8 cellular contexts compared by ENCODE assay signal in genomic region chr3:58177747-58178527, GRCh38. TPM values are rescaled to one million over a fixed set of nuclear protein-coding genes. Genes with fewer than 3 reads are reported as not detected.
A peak's percentile ranks its signal among the peaks of the same experiment; 100 is the strongest.
DNase-seq lines count a peak whose midpoint lies in the region; ATAC-seq, FAIRE-seq and TF ChIP-seq lines count a peak whose summit lies in the region.

No MANE protein-coding gene starts in this region.

- peak overlapping the region; percentile 56 for H3K9ac ChIP-seq in mucosa of stomach (ENCODE audit: low read length)

- peak; percentile 27 to 70 for ATAC-seq in A549
- ATAC-seq in HG03135 (IDR thresholded peaks at IDR 0.05; ENCODE audit: unreplicated experiment) = peak; percentile 86

- H3K4me3 ChIP-seq in A549 (no peak overlapping the region), mucosa of stomach (ENCODE audit: low read length) (peak overlapping the region; percentile 14)

- H3K4me2 ChIP-seq in A549 = peak overlapping the region; percentile 59

- H3K4me1 ChIP-seq in A549 = peaks cover 75% of the 10 kb centered on the region
- peaks cover 66% of the 10 kb centered on the region for H3K4me1 ChIP-seq in mucosa of stomach (ENCODE audit: control insufficient read depth, insufficient read depth, low read length)

- DNase-seq in A549 (ENCODE audit: low read depth in 1 of 2, low spot score in 1 of 2) (peak; percentile 69 to 80), GM18507 (ENCODE audit: extremely low spot score, insufficient read length, low read depth) (peak; percentile 77), NOMO-1 (lab: John Stamatoyannopoulos, UW; ENCODE audit: unreplicated experiment in 2 of 2) (peak; percentile 68 to 69), activated T-cell treated with anti-CD3 and anti-CD28 coated beads for 24 hours (ENCODE audit: low read depth) (peak; percentile 80), erythroblast (lab: John Stamatoyannopoulos, UW) (peak; percentile 83 to 89)
- peak; percentile 99 for DNase-seq in stimulated activated CD8-positive, alpha-beta memory T cell treated with anti-CD3 and anti-CD28 coated beads, Interleukin-4, amount 100 ng/mL, for 48 hours

- TF ChIP-seq EP300 in A549 (IDR thresholded peaks at IDR 0.05) = no peak

- H3K36me3 ChIP-seq in mucosa of stomach (ENCODE audit: control insufficient read depth, insufficient read depth, low read length) = no peaks in the 10 kb centered on the region

- peak; percentile 75 for TF ChIP-seq CTCF in A549 (IDR thresholded peaks at IDR 0.05)

- peak; percentile 57 to 62 for TF ChIP-seq RAD21 in A549 (conservative IDR thresholded peaks at IDR 0.05 in 1 of 2, IDR thresholded peaks at IDR 0.05 in 1 of 2)

- no peak for FAIRE-seq in A549 (lab: Jason Lieb, UNC)
- FAIRE-seq in GM18507 (lab: Jason Lieb, UNC) = peak; percentile 84

- POLR2A ChIA-PET in A549 (lab: Yijun Ruan, JAX) = no interaction called here

- 35% methylated on average over 23 of the region's 46 CpGs for WGBS in A549 (ENCODE audit: missing lambda C conversion rate)

- peaks cover 3% of the 10 kb centered on the region for H3K27me3 ChIP-seq in mucosa of stomach (ENCODE audit: control insufficient read depth, insufficient read depth, low read length)

- CTCF ChIA-PET in A549 (lab: Yijun Ruan, JAX) = interaction anchor here (0.5 to 6.4 kb wide), 31 partner anchors 8 to 888 kb away, joined by 3 to 49 read pairs (median 3); partner anchors contain the start of genes HTD2 and RPP14

- peak overlapping the region; percentile 48 to 98 for H3K27ac ChIP-seq in A549

- TF ChIP-seq POLR2A in A549 (IDR thresholded peaks at IDR 0.05; ENCODE audit: low read length) = no peak
- TF ChIP-seq POLR2A in erythroblast (IDR thresholded peaks at IDR 0.05; ENCODE audit: low read length) = no peak

- H3K9me3 ChIP-seq in A549 = no peaks in the 10 kb centered on the region
- H3K9me3 ChIP-seq in mucosa of stomach (ENCODE audit: control insufficient read depth, low read length) = no peaks in the 10 kb centered on the region

TF ChIP-seq in A549, 52 proteins besides CTCF, POLR2A, EP300 and RAD21:
- TF ChIP-seq TFCP2L1 (CRISPR knock-in tag; IDR thresholded peaks at IDR 0.05) (0 out of 2 replicates have a peak, but pooled peaks have one; percentile 53), SMC3 (IDR thresholded peaks at IDR 0.05) (peak; percentile 43), MYC (IDR thresholded peaks at IDR 0.05; ENCODE audit: borderline replicate concordance, low read length) (no peak)

RNA-seq across cellular contexts. Expression of gene DNASE1L3, which starts 32.8 kb away (rescaled TPM):
- polyA plus RNA-seq in A549 (2011; rRNA removed) (0.19 TPM in 1 of 2 replicates, not detected in the other), A549 (2017; fragmentation: RNase III; extraction: RNeasy Plus Mini Kit Qiagen cat#74134 plus additional on column Dnase treatment) (not detected in 3 replicates)
- polyA plus RNA-seq in A549 (2012; cell fraction: cytosol; rRNA removed) = 0.08 TPM in 1 of 2 replicates, not detected in the other
- not detected in 2 replicates for polyA plus RNA-seq in A549 (2012; cell fraction: nucleus; rRNA removed)
- polyA minus RNA-seq in A549 (2011; rRNA and poly(A)+ RNA removed) = 0.49 TPM in 1 of 2 replicates, not detected in the other

RNA-seq across cellular contexts. Expression of gene ABHD6, which starts 59.7 kb away (rescaled TPM):
- polyA plus RNA-seq in A549 (2011; rRNA removed) (10.1 and 13.8 TPM in 2 replicates), A549 (2017; fragmentation: RNase III; extraction: RNeasy Plus Mini Kit Qiagen cat#74134 plus additional on column Dnase treatment) (5.7 to 6.6 TPM (median 6.0 TPM) in 3 replicates)
- 7.2 and 8.2 TPM in 2 replicates for polyA plus RNA-seq in A549 (2012; cell fraction: cytosol; rRNA removed)
- 5.9 and 6.0 TPM in 2 replicates for polyA plus RNA-seq in A549 (2012; cell fraction: nucleus; rRNA removed)
- 18.0 and 23.1 TPM in 2 replicates for polyA minus RNA-seq in A549 (2011; rRNA and poly(A)+ RNA removed)
